In the genomic region with DNA sequence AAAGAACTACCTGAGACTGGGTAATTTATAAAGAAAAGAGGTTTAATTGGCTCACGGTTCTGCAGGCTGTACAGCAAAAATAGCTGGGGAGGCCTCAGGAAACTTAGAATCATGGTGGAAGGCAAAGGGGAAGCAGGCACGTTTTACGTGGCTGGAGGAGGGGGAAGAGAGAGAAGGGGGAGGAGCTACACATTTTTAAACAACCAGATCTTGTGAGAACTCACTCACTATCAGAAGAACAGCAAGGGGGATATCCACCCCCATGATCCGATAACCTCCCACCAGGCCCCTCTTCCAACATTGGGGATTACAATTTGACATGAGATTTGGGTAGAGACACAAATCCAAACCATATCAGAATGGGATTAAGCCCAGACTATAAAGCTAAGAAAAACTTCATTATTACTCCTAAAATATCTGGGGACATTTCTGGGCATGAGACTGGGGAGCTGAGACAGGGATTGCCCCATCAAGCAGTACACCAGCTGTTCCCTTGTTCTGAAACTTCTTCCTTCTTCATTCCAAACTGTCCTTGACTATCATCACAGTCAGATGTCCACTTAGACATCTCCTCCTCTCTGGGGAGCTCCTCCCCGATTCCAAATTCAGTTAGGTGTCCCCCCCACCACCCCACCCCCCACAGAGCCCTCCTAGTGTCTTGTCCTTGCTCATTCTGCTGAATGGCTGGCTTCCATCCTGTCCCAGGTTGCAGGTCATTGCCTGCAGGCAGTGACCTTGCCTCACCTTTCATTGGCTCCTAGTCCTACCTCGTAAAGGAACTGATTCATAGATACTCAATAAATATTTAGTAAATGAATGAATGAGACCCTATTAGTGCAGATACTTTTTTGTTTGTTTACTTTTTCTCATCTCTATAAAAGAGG, we compare ENCODE assay signal across 23 cellular contexts.
"Had no signal": no experiment of that assay in that cellular context is flagged by ENCODE, and none has a peak within 500 bp of the region (broad histone marks: within the 10 kb centered on the region; RNA-seq: fewer than 3 reads in every experiment).

No MANE protein-coding gene starts in this region.

- ATAC-seq: activated CD4-positive, alpha-beta T cell treated with anti-CD3 and anti-CD28 coated beads for 36 hours; activated T-cell treated with anti-CD3 and anti-CD28 coated beads, Interleukin-2, amount 50 U/mL, for 4 hours; gastroesophageal sphincter; natural killer cell treated with Interleukin-12 subunit alpha and Interleukin-12 subunit beta and Interleukin-15 and Interleukin-18, amount 100 ng/mL, for 72 hours; pancreas; stimulated activated effector memory CD8-positive, alpha-beta T cell treated with anti-CD3 and anti-CD28 coated beads, Interleukin-12 subunit alpha, Interleukin-12 subunit beta, amount 100 ng/mL, for 72 hours; stimulated activated naive CD8-positive, alpha-beta T cell treated with anti-CD3 and anti-CD28 coated beads, Interleukin-15, amount 100 ng/mL, for 72 hours had no signal

- H3K27ac ChIP-seq: adrenal gland, ascending aorta, brain microvascular endothelial cell, colonic mucosa, dorsolateral prefrontal cortex, epithelial cell of prostate, gastroesophageal sphincter, pancreas, right lobe of liver, skin epidermis, tibial artery had no signal

- H3K4me3 ChIP-seq: adrenal gland, ascending aorta, colonic mucosa, dorsolateral prefrontal cortex, gastroesophageal sphincter, pancreas, right lobe of liver, skin epidermis, tibial artery had no signal

- H3K4me1 ChIP-seq: adrenal gland, ascending aorta, colonic mucosa, pancreas, right lobe of liver had no signal

- H3K27me3 ChIP-seq: adrenal gland, ascending aorta, colonic mucosa, pancreas, right lobe of liver, tibial artery had no signal

- DNase-seq: activated B cell treated with CpG ODN at 0.5 μM for 24 hours; activated CD4-positive, alpha-beta T cell treated with anti-CD3 and anti-CD28 coated beads for 36 hours; activated CD4-positive, alpha-beta T cell treated with anti-CD3 and anti-CD28 coated beads, Interleukin-2, amount 50 U/mL, for 48 hours; activated CD8-positive, alpha-beta memory T cell treated with anti-CD3 and anti-CD28 coated beads, Interleukin-2, amount 50 U/mL, for 48 hours; activated naive CD4-positive, alpha-beta T cell; activated T-cell treated with anti-CD3 and anti-CD28 coated beads, Interleukin-2, amount 50 U/mL, for 4 hours; adrenal gland; brain microvascular endothelial cell; colonic mucosa; dorsolateral prefrontal cortex; kidney; pancreas; right lobe of liver; stimulated activated CD4-positive, alpha-beta T cell treated with anti-CD3 and anti-CD28 coated beads, Interleukin-1b, Interleukin-23, amount 100 ng/mL, for 48 hours; stimulated activated naive CD8-positive, alpha-beta T cell treated with anti-CD3 and anti-CD28 coated beads, Interleukin-15, amount 100 ng/mL, for 72 hours; T-helper 1 cell; tibial artery had no signal

- H3K9me3 ChIP-seq: adrenal gland, ascending aorta, colonic mucosa, gastroesophageal sphincter, pancreas, right lobe of liver, tibial artery had no signal
